ENCODE assay signal across 1 cellular context in genomic region chr9:137607141-137607857, GRCh38.
TF ChIP-seq lines count a peak whose summit lies in the region.

No MANE protein-coding gene starts in this region.

TF ChIP-seq in IMR-90, 13 proteins besides CTCF, POLR2A, EP300 and RAD21 (continued from another document):
- TF ChIP-seq, protein P1, sequence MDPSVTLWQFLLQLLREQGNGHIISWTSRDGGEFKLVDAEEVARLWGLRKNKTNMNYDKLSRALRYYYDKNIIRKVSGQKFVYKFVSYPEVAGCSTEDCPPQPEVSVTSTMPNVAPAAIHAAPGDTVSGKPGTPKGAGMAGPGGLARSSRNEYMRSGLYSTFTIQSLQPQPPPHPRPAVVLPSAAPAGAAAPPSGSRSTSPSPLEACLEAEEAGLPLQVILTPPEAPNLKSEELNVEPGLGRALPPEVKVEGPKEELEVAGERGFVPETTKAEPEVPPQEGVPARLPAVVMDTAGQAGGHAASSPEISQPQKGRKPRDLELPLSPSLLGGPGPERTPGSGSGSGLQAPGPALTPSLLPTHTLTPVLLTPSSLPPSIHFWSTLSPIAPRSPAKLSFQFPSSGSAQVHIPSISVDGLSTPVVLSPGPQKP (IDR thresholded peaks at IDR 0.05; ENCODE audit: borderline replicate concordance, low read depth, low read length): no peak
